Comparison of ENCODE assay signal across 35 cellular contexts in the genomic region with DNA sequence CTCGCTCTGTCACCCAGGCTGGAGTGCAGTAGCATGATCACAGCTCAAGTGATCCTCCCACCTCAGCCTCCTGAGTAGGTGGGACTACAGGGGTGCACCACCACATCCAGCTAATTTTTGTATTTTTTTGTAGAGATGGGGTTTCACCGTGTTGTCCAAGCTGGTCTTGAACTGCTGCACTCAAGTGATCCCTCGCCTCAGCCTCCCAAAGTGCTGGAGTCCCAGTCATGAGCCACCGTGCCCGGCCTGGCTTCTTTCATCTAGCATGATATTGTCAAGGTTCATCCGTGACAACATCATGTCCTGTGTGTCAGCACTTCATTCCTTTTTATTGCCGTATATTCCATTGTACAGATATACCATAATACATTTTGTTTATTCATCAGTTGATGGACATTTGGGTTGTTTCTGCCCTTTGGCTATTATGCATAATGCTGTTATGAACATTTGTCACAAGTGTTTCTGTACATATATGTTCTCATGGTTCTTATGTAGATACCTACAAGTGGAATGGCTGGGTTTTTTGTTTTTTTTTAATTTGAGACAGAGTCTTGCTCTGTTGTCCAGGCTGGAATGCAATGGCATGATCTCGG. TPM values are rescaled to one million over a fixed set of nuclear protein-coding genes. Genes with fewer than 3 reads are reported as not detected.
"Had no signal": no experiment of that assay in that cellular context is flagged by ENCODE, and none has a peak within 500 bp of the region (broad histone marks: within the 10 kb centered on the region; RNA-seq: fewer than 3 reads in every experiment).

No MANE protein-coding gene starts in this region.

- DNase-seq: activated CD4-positive, alpha-beta T cell treated with anti-CD3 and anti-CD28 coated beads for 1 hour; activated CD8-positive, alpha-beta memory T cell treated with anti-CD3 and anti-CD28 coated beads, Interleukin-2, amount 10 ng/mL, durations not matched to agents 7 days and 5 days; activated CD8-positive, alpha-beta T cell treated with anti-CD3 and anti-CD28 coated beads, Interleukin-2, amount 10 ng/mL, durations not matched to agents 7 days and 5 days; activated effector memory CD4-positive, alpha-beta T cell treated with Interleukin-2 at 50 U/mL for 16 hours; activated naive CD4-positive, alpha-beta T cell treated with anti-CD3 and anti-CD28 coated beads for 36 hours; activated naive CD8-positive, alpha-beta T cell treated with anti-CD3 and anti-CD28 coated beads, Interleukin-2, amount 50 U/mL, for 24 hours; amygdala; caudate nucleus; cortex of kidney; endodermal cell; foreskin fibroblast; head of caudate nucleus; hypothalamus; immature natural killer cell; kidney; mesendoderm; ovary; right lobe of liver; stimulated activated CD4-positive, alpha-beta T cell treated with anti-CD3 and anti-CD28 coated beads, Interleukin-2, amount 100 ng/mL, for 48 hours; stimulated activated naive CD8-positive, alpha-beta T cell treated with anti-CD3 and anti-CD28 coated beads, Interleukin-15, Interleukin-2, amounts not matched to agents 100 U/mL and 50 U/mL, for 24 hours; SW 1271; T1000; testis; transverse colon; WERI-Rb-1 had no signal

- H3K4me3 ChIP-seq: ovary, right lobe of liver, testis, transverse colon had no signal

- H3K27me3 Mint-ChIP-seq: activated CD8-positive, alpha-beta memory T cell treated with anti-CD3 and anti-CD28 coated beads, Interleukin-2, amount 10 ng/mL, durations not matched to agents 7 days and 5 days; activated naive CD8-positive, alpha-beta T cell treated with anti-CD3 and anti-CD28 coated beads, Interleukin-2, amount 50 U/mL, for 24 hours; progenitor cell of endocrine pancreas had no signal

- H3K4me3 Mint-ChIP-seq: activated CD8-positive, alpha-beta memory T cell treated with anti-CD3 and anti-CD28 coated beads, Interleukin-2, amount 10 ng/mL, durations not matched to agents 7 days and 5 days; activated CD8-positive, alpha-beta T cell treated with anti-CD3 and anti-CD28 coated beads, Interleukin-2, amount 10 ng/mL, durations not matched to agents 7 days and 5 days; activated naive CD4-positive, alpha-beta T cell treated with anti-CD3 and anti-CD28 coated beads for 36 hours; activated naive CD8-positive, alpha-beta T cell treated with anti-CD3 and anti-CD28 coated beads, Interleukin-2, amount 50 U/mL, for 24 hours; endodermal cell; T-helper 1 cell treated with Interleukin-12 subunit alpha and Interleukin-12 subunit beta and Interleukin-4 antibody, amounts not matched to agents 30 μg/mL and 1 μg/mL, for 36 hours had no signal

- ATAC-seq: activated CD8-positive, alpha-beta memory T cell treated with anti-CD3 and anti-CD28 coated beads, Interleukin-2, amount 10 ng/mL, durations not matched to agents 7 days and 5 days; activated CD8-positive, alpha-beta T cell treated with anti-CD3 and anti-CD28 coated beads, Interleukin-2, amount 10 ng/mL, durations not matched to agents 7 days and 5 days; activated naive CD8-positive, alpha-beta T cell treated with anti-CD3 and anti-CD28 coated beads, Interleukin-2, amount 50 U/mL, for 24 hours; esophagus mucosa; right lobe of liver; stimulated activated naive CD8-positive, alpha-beta T cell treated with anti-CD3 and anti-CD28 coated beads, Interleukin-15, Interleukin-2, amounts not matched to agents 100 U/mL and 50 U/mL, for 24 hours had no signal

- H3K9me3 Mint-ChIP-seq: activated naive CD4-positive, alpha-beta T cell treated with anti-CD3 and anti-CD28 coated beads for 36 hours; activated naive CD8-positive, alpha-beta T cell treated with anti-CD3 and anti-CD28 coated beads, Interleukin-2, amount 50 U/mL, for 24 hours; endodermal cell; immature natural killer cell; nephron; T-helper 1 cell treated with Interleukin-12 subunit alpha and Interleukin-12 subunit beta and Interleukin-4 antibody, amounts not matched to agents 30 μg/mL and 1 μg/mL, for 36 hours had no signal

- FAIRE-seq: kidney had no signal

- H3K27ac Mint-ChIP-seq: activated CD8-positive, alpha-beta memory T cell treated with anti-CD3 and anti-CD28 coated beads, Interleukin-2, amount 10 ng/mL, durations not matched to agents 7 days and 5 days; activated CD8-positive, alpha-beta T cell treated with anti-CD3 and anti-CD28 coated beads, Interleukin-2, amount 10 ng/mL, durations not matched to agents 7 days and 5 days; activated naive CD4-positive, alpha-beta T cell treated with anti-CD3 and anti-CD28 coated beads for 36 hours; endodermal cell; nephron; progenitor cell of endocrine pancreas; T-helper 1 cell treated with Interleukin-12 subunit alpha and Interleukin-12 subunit beta and Interleukin-4 antibody, amounts not matched to agents 30 μg/mL and 1 μg/mL, for 36 hours had no signal

- H3K9me3 ChIP-seq: ovary, right lobe of liver, testis, transverse colon had no signal

- H3K27me3 ChIP-seq: ovary, right lobe of liver, testis, transverse colon had no signal

- H3K27ac ChIP-seq: ovary, right lobe of liver, WERI-Rb-1 had no signal

- H3K36me3 ChIP-seq: ovary, right lobe of liver, transverse colon had no signal

RNA-seq across cellular contexts. Expression of gene HCRT, which starts 12.4 kb away (rescaled TPM):
- total RNA-seq: activated CD8-positive, alpha-beta memory T cell treated with anti-CD3 and anti-CD28 coated beads, Interleukin-2, amount 10 ng/mL, durations not matched to agents 7 days and 5 days; activated CD8-positive, alpha-beta T cell treated with anti-CD3 and anti-CD28 coated beads, Interleukin-2, amount 10 ng/mL, durations not matched to agents 7 days and 5 days; activated naive CD4-positive, alpha-beta T cell treated with anti-CD3 and anti-CD28 coated beads for 36 hours; chondrocyte; endodermal cell; esophagus mucosa; kidney; lower leg skin; mononuclear cell; ovary; progenitor cell of endocrine pancreas; renal cortical epithelial cell; right lobe of liver; skeletal muscle tissue; testis; transverse colon; urinary bladder had no signal
- polyA plus RNA-seq: immature natural killer cell, ovary, urinary bladder had no signal

RNA-seq across cellular contexts. Expression of gene KCNH4, which starts 16.7 kb away (rescaled TPM):
- total RNA-seq: chondrocyte, endodermal cell, esophagus mucosa, lower leg skin, progenitor cell of endocrine pancreas, renal cortical epithelial cell, skeletal muscle tissue, transverse colon had no signal
- polyA plus RNA-seq: immature natural killer cell had no signal
